ENCODE assay signal across 12 cellular contexts in genomic region chr2:156797832-156798231, GRCh38.
"Had no signal": no experiment of that assay in that cellular context is flagged by ENCODE, and none has a peak within 500 bp of the region (broad histone marks: within the 10 kb centered on the region; RNA-seq: fewer than 3 reads in every experiment).

No MANE protein-coding gene starts in this region.

- FAIRE-seq: astrocyte, bronchial epithelial cell, frontal cortex had no signal

- ATAC-seq: activated CD4-positive, alpha-beta T cell treated with anti-CD3 and anti-CD28 coated beads for 36 hours; effector memory CD8-positive, alpha-beta T cell; heart left ventricle; stimulated activated effector memory CD8-positive, alpha-beta T cell treated with anti-CD3 and anti-CD28 coated beads, Interleukin-12 subunit alpha, Interleukin-12 subunit beta, amount 100 ng/mL, for 72 hours had no signal

- DNase-seq: activated CD4-positive, alpha-beta memory T cell treated with anti-CD3 and anti-CD28 coated beads for 36 hours; activated CD4-positive, alpha-beta T cell treated with anti-CD3 and anti-CD28 coated beads for 36 hours; activated naive CD4-positive, alpha-beta T cell treated with anti-CD3 and anti-CD28 coated beads, Interleukin-2, amount 10 ng/mL, durations not matched to agents 7 days and 5 days; activated T-cell treated with anti-CD3 and anti-CD28 coated beads, Interleukin-2, amount 50 U/mL, for 24 hours; effector memory CD8-positive, alpha-beta T cell; heart left ventricle; lower lobe of right lung; nucleus accumbens had no signal
